ENCODE assay signal across 1 cellular context in the genomic region with DNA sequence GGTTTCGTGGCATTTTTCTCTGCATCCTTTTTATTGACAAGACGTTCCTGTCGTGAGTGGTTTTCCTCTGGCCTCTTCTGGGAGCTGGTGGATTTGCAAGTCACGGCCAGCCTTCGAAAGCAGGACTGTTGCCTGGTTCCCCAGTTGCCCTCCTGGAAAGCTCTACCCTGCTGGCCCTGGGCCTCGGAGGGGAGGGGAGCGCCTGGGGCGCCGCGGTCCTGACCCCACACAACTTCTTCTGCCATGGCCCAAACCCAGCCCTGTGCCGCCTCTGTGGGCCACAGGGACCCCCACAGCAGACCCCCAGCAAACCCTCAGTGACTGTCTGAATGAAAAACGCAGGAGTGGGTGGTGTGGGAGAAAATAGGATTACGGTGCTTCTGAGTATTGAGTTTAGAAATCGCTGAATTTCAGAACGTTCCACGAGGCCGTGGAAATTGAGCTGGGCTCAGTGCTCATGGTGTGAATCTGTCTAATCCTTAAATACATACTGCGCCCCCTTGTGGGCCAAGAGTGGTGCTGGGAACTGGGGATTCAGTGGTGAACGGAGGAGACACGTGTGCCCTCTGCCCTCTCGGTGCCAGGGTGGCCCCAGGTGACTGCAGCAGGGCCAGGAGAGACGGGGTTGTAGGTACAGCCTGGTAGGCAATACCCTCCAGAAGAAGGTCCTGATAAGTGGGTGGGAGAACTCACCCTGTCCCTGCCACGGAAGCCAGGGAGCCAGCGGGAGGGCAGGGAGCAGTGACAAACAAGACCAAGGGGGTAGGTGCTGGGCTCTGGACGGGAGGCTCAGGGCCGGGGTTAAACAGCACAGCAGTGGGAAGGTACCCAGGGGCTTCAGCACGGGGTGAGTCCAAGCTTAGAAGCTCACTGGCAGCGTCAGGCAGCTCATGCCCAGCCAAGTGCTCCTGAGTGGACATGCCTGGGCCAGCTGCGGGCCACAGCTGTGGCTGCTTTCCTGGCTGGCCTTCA.
TF ChIP-seq lines count a peak whose summit lies in the region.

No MANE protein-coding gene starts in this region.

TF ChIP-seq in K562, 482 proteins besides CTCF, POLR2A, EP300 and RAD21 (continued from another document):
- TF ChIP-seq, protein P1, sequence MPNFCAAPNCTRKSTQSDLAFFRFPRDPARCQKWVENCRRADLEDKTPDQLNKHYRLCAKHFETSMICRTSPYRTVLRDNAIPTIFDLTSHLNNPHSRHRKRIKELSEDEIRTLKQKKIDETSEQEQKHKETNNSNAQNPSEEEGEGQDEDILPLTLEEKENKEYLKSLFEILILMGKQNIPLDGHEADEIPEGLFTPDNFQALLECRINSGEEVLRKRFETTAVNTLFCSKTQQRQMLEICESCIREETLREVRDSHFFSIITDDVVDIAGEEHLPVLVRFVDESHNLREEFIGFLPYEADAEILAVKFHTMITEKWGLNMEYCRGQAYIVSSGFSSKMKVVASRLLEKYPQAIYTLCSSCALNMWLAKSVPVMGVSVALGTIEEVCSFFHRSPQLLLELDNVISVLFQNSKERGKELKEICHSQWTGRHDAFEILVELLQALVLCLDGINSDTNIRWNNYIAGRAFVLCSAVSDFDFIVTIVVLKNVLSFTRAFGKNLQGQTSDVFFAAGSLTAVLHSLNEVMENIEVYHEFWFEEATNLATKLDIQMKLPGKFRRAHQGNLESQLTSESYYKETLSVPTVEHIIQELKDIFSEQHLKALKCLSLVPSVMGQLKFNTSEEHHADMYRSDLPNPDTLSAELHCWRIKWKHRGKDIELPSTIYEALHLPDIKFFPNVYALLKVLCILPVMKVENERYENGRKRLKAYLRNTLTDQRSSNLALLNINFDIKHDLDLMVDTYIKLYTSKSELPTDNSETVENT (CRISPR knock-in tag; IDR thresholded peaks at IDR 0.05), result no peak
- no peak for TF ChIP-seq ARID3A (IDR thresholded peaks at IDR 0.05; ENCODE audit: borderline replicate concordance, low read depth, low read length)
- TF ChIP-seq, protein P2, sequence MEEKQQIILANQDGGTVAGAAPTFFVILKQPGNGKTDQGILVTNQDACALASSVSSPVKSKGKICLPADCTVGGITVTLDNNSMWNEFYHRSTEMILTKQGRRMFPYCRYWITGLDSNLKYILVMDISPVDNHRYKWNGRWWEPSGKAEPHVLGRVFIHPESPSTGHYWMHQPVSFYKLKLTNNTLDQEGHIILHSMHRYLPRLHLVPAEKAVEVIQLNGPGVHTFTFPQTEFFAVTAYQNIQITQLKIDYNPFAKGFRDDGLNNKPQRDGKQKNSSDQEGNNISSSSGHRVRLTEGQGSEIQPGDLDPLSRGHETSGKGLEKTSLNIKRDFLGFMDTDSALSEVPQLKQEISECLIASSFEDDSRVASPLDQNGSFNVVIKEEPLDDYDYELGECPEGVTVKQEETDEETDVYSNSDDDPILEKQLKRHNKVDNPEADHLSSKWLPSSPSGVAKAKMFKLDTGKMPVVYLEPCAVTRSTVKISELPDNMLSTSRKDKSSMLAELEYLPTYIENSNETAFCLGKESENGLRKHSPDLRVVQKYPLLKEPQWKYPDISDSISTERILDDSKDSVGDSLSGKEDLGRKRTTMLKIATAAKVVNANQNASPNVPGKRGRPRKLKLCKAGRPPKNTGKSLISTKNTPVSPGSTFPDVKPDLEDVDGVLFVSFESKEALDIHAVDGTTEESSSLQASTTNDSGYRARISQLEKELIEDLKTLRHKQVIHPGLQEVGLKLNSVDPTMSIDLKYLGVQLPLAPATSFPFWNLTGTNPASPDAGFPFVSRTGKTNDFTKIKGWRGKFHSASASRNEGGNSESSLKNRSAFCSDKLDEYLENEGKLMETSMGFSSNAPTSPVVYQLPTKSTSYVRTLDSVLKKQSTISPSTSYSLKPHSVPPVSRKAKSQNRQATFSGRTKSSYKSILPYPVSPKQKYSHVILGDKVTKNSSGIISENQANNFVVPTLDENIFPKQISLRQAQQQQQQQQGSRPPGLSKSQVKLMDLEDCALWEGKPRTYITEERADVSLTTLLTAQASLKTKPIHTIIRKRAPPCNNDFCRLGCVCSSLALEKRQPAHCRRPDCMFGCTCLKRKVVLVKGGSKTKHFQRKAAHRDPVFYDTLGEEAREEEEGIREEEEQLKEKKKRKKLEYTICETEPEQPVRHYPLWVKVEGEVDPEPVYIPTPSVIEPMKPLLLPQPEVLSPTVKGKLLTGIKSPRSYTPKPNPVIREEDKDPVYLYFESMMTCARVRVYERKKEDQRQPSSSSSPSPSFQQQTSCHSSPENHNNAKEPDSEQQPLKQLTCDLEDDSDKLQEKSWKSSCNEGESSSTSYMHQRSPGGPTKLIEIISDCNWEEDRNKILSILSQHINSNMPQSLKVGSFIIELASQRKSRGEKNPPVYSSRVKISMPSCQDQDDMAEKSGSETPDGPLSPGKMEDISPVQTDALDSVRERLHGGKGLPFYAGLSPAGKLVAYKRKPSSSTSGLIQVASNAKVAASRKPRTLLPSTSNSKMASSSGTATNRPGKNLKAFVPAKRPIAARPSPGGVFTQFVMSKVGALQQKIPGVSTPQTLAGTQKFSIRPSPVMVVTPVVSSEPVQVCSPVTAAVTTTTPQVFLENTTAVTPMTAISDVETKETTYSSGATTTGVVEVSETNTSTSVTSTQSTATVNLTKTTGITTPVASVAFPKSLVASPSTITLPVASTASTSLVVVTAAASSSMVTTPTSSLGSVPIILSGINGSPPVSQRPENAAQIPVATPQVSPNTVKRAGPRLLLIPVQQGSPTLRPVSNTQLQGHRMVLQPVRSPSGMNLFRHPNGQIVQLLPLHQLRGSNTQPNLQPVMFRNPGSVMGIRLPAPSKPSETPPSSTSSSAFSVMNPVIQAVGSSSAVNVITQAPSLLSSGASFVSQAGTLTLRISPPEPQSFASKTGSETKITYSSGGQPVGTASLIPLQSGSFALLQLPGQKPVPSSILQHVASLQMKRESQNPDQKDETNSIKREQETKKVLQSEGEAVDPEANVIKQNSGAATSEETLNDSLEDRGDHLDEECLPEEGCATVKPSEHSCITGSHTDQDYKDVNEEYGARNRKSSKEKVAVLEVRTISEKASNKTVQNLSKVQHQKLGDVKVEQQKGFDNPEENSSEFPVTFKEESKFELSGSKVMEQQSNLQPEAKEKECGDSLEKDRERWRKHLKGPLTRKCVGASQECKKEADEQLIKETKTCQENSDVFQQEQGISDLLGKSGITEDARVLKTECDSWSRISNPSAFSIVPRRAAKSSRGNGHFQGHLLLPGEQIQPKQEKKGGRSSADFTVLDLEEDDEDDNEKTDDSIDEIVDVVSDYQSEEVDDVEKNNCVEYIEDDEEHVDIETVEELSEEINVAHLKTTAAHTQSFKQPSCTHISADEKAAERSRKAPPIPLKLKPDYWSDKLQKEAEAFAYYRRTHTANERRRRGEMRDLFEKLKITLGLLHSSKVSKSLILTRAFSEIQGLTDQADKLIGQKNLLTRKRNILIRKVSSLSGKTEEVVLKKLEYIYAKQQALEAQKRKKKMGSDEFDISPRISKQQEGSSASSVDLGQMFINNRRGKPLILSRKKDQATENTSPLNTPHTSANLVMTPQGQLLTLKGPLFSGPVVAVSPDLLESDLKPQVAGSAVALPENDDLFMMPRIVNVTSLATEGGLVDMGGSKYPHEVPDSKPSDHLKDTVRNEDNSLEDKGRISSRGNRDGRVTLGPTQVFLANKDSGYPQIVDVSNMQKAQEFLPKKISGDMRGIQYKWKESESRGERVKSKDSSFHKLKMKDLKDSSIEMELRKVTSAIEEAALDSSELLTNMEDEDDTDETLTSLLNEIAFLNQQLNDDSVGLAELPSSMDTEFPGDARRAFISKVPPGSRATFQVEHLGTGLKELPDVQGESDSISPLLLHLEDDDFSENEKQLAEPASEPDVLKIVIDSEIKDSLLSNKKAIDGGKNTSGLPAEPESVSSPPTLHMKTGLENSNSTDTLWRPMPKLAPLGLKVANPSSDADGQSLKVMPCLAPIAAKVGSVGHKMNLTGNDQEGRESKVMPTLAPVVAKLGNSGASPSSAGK (IDR thresholded peaks at IDR 0.05), result peak; percentile 19; the same call in 1 of the 2 replicates
- 0 out of 2 replicates have a peak, but pooled peaks have one; percentile 35 for TF ChIP-seq MYC (IDR thresholded peaks at IDR 0.05; ENCODE audit: low read depth, low read length)
- no peak for TF ChIP-seq MYC (CRISPR knock-in tag; IDR thresholded peaks at IDR 0.05; ENCODE audit: borderline replicate concordance, low read depth)
- TF ChIP-seq, protein P3, sequence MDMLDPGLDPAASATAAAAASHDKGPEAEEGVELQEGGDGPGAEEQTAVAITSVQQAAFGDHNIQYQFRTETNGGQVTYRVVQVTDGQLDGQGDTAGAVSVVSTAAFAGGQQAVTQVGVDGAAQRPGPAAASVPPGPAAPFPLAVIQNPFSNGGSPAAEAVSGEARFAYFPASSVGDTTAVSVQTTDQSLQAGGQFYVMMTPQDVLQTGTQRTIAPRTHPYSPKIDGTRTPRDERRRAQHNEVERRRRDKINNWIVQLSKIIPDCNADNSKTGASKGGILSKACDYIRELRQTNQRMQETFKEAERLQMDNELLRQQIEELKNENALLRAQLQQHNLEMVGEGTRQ (CRISPR knock-in tag; IDR thresholded peaks at IDR 0.05), result peak; percentile 16; the same call in 1 of the 2 replicates
- TF ChIP-seq, protein P4, sequence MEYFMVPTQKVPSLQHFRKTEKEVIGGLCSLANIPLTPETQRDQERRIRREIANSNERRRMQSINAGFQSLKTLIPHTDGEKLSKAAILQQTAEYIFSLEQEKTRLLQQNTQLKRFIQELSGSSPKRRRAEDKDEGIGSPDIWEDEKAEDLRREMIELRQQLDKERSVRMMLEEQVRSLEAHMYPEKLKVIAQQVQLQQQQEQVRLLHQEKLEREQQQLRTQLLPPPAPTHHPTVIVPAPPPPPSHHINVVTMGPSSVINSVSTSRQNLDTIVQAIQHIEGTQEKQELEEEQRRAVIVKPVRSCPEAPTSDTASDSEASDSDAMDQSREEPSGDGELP (CRISPR knock-in tag; IDR thresholded peaks at IDR 0.05; ENCODE audit: borderline replicate concordance), result 0 out of 2 replicates have a peak, but pooled peaks have one; percentile 26
- 0 out of 2 replicates have a peak, but pooled peaks have one; percentile 12 for TF ChIP-seq MAX (CRISPR knock-in tag; IDR thresholded peaks at IDR 0.05)
- TF ChIP-seq ZNF197 (CRISPR knock-in tag; IDR thresholded peaks at IDR 0.05; ENCODE audit: low read depth), result no peak
- no peak for TF ChIP-seq TAL1 (IDR thresholded peaks at IDR 0.05)
